21 cellular contexts compared by ENCODE assay signal in the genomic region with DNA sequence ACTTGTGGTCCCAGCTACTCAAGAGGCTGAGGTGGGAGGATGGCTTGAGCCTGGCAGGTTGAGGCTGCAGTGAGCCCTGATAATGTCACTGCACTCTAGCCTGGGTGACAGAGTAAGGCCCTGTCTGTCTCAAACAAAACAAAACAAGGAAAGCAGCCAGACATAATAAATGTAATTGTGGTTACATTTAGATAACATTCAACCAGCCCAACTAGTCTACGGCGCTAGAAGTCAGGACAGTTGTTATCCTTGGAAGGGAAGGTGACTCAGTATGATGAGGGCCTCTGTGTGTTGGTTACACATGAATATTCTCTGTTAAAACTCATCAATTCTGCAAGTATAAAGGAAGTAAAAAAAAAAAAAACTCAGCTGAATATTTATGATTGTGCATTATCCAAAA. TPM values are rescaled to one million over a fixed set of nuclear protein-coding genes. Genes with fewer than 3 reads are reported as not detected.
A peak's percentile ranks its signal among the peaks of the same experiment; 100 is the strongest.
DNase-seq lines count a peak whose midpoint lies in the region; ATAC-seq and TF ChIP-seq lines count a peak whose summit lies in the region.
"Had no signal": no experiment of that assay in that cellular context is flagged by ENCODE, and none has a peak within 500 bp of the region (broad histone marks: within the 10 kb centered on the region; RNA-seq: fewer than 3 reads in every experiment).

No MANE protein-coding gene starts in this region.

- intact Hi-C loops in MCF 10A (cut with micrococcal nuclease) = no loop called here
- intact Hi-C loops in breast epithelium (cut with DNase I; ENCODE audit: low total_unique reads) = no loop called here
- intact Hi-C loops in testis (cut with DNase I; ENCODE audit: low total_unique reads) = no loop called here

- CTCF ChIA-PET in MCF 10A (lab: Yijun Ruan, JAX) = no interaction called here

- H3K4me1 ChIP-seq in breast epithelium = no peaks in the 10 kb centered on the region
- no peaks in the 10 kb centered on the region for H3K4me1 ChIP-seq in testis

- no peak for TF ChIP-seq CTCF in MCF 10A (IDR thresholded peaks at IDR 0.05; ENCODE audit: unreplicated experiment)
- TF ChIP-seq CTCF in breast epithelium (IDR thresholded peaks at IDR 0.05) = no peak
- TF ChIP-seq CTCF in brain microvascular endothelial cell (IDR thresholded peaks at IDR 0.05; ENCODE audit: low read depth, low read length, missing control alignments) = no peak
- no peak for TF ChIP-seq CTCF in kidney epithelial cell (IDR thresholded peaks at IDR 0.05; ENCODE audit: insufficient read depth, low read length, poor library complexity, severe bottlenecking)
- no peak for TF ChIP-seq CTCF in testis (IDR thresholded peaks at IDR 0.05)

- H3K27me3 ChIP-seq in breast epithelium (no peaks in the 10 kb centered on the region), brain microvascular endothelial cell (replicated peaks) (no peaks in the 10 kb centered on the region), kidney epithelial cell (ENCODE audit: control insufficient read depth, insufficient read depth, low read length) (no peaks in the 10 kb centered on the region), testis (no peaks in the 10 kb centered on the region)

- H3K27me3 Mint-ChIP-seq in MCF 10A (ENCODE audit: insufficient read depth, unreplicated experiment) = no peaks in the 10 kb centered on the region
- H3K27me3 Mint-ChIP-seq: activated CD8-positive, alpha-beta memory T cell treated with anti-CD3 and anti-CD28 coated beads, Interleukin-2, amount 10 ng/mL, durations not matched to agents 7 days and 5 days; CD4-positive, alpha-beta T cell; natural killer cell treated with Interleukin-12 subunit alpha and Interleukin-12 subunit beta and Interleukin-15 and Interleukin-18, amount 100 ng/mL, for 72 hours had no signal

- H3K9me3 ChIP-seq in breast epithelium (no peaks in the 10 kb centered on the region), testis (no peaks in the 10 kb centered on the region)

- POLR2A ChIA-PET in MCF 10A (lab: Yijun Ruan, JAX) = interaction anchor here (1.2 kb wide), 1 partner anchor 24 kb away, joined by 3 read pairs; no protein-coding TSS in a partner anchor

- no peaks in the 10 kb centered on the region for H3K4me1 Mint-ChIP-seq in MCF 10A (ENCODE audit: insufficient read depth, unreplicated experiment)
- H3K4me1 Mint-ChIP-seq: endodermal cell had no signal

- H3K27ac ChIP-seq in breast epithelium = no peak overlapping the region
- peak overlapping the region; percentile 19 for H3K27ac ChIP-seq in brain microvascular endothelial cell
- H3K27ac ChIP-seq in testis = no peak overlapping the region

- peaks cover 75% of the 10 kb centered on the region for H3K36me3 Mint-ChIP-seq in MCF 10A (ENCODE audit: insufficient read depth, unreplicated experiment)

- ATAC-seq in esophagus mucosa (no peak), GM18858 (IDR thresholded peaks at IDR 0.05; ENCODE audit: unreplicated experiment) (no peak)
- ATAC-seq: activated CD8-positive, alpha-beta memory T cell treated with anti-CD3 and anti-CD28 coated beads, Interleukin-2, amount 10 ng/mL, durations not matched to agents 7 days and 5 days; natural killer cell treated with Interleukin-12 subunit alpha and Interleukin-12 subunit beta and Interleukin-15 and Interleukin-18, amount 100 ng/mL, for 72 hours had no signal

- H3K36me3 ChIP-seq in breast epithelium = peaks cover 5% of the 10 kb centered on the region
- peaks cover 32% of the 10 kb centered on the region for H3K36me3 ChIP-seq in brain microvascular endothelial cell (replicated peaks)
- peaks cover 3% of the 10 kb centered on the region for H3K36me3 ChIP-seq in kidney epithelial cell (ENCODE audit: control insufficient read depth, insufficient read depth, low read length)
- no peaks in the 10 kb centered on the region for H3K36me3 ChIP-seq in testis (ENCODE audit: low read depth, missing control alignments)

- in situ Hi-C loops in brain microvascular endothelial cell (cut with HindIII; ENCODE audit: low pct_ligation_motif_present, low sequenced_read_pairs) = no loop called here

- H3K9me3 Mint-ChIP-seq in MCF 10A (ENCODE audit: unreplicated experiment) = no peaks in the 10 kb centered on the region
- H3K9me3 Mint-ChIP-seq: CD4-positive, alpha-beta T cell; endodermal cell; natural killer cell treated with Interleukin-12 subunit alpha and Interleukin-12 subunit beta and Interleukin-15 and Interleukin-18, amount 100 ng/mL, for 72 hours had no signal

- 30 to 38% methylated on average over 2 of the region's 2 CpGs for WGBS in testis, 2 donors

- no TSS peak for BruUV-seq in MCF 10A (replicated peaks; lab: Mats Ljungman, UMichigan)

- no peak overlapping the region for H3K4me3 Mint-ChIP-seq in MCF 10A (ENCODE audit: unreplicated experiment)
- H3K4me3 Mint-ChIP-seq: activated CD8-positive, alpha-beta memory T cell treated with anti-CD3 and anti-CD28 coated beads, Interleukin-2, amount 10 ng/mL, durations not matched to agents 7 days and 5 days; CD4-positive, alpha-beta T cell; endodermal cell; natural killer cell treated with Interleukin-12 subunit alpha and Interleukin-12 subunit beta and Interleukin-15 and Interleukin-18, amount 100 ng/mL, for 72 hours had no signal

- H3K4me3 ChIP-seq in breast epithelium (no peak overlapping the region), brain microvascular endothelial cell (ENCODE audit: low read depth, low read length) (no peak overlapping the region), kidney epithelial cell (ENCODE audit: low read depth, low read length) (no peak overlapping the region), testis (no peak overlapping the region)

- TF ChIP-seq POLR2A in breast epithelium (IDR thresholded peaks at IDR 0.05) (no peak), testis (IDR thresholded peaks at IDR 0.05) (no peak)

- DNase-seq in MCF 10A (ENCODE audit: unreplicated experiment) (no peak), breast epithelium (ENCODE audit: low spot score in 2 of 2) (no peak), brain microvascular endothelial cell (peak; percentile 89), kidney epithelial cell (ENCODE audit: low read depth) (peak; percentile 42), NCI-H1417 (lab: John Stamatoyannopoulos, UW) (no peak), testis (no peak)
- DNase-seq: activated CD4-positive, alpha-beta T cell treated with anti-CD3 and anti-CD28 coated beads for 4 hours; activated CD8-positive, alpha-beta memory T cell treated with anti-CD3 and anti-CD28 coated beads, Interleukin-2, amount 10 ng/mL, durations not matched to agents 7 days and 5 days; activated effector memory CD4-positive, alpha-beta T cell treated with Interleukin-2 at 50 U/mL for 16 hours; amniotic stem cell; CD4-positive, alpha-beta T cell; DMS79; endodermal cell; kidney; NCI-H1105; NCI-H2107; NCI-H524; stimulated activated CD4-positive, alpha-beta T cell treated with anti-CD3 and anti-CD28 coated beads, Interleukin-4, amount 100 ng/mL, for 4 hours had no signal

- H3K27ac Mint-ChIP-seq in MCF 10A (ENCODE audit: low read depth, unreplicated experiment) = peak overlapping the region; percentile 13
- H3K27ac Mint-ChIP-seq: activated CD8-positive, alpha-beta memory T cell treated with anti-CD3 and anti-CD28 coated beads, Interleukin-2, amount 10 ng/mL, durations not matched to agents 7 days and 5 days; CD4-positive, alpha-beta T cell; endodermal cell; natural killer cell treated with Interleukin-12 subunit alpha and Interleukin-12 subunit beta and Interleukin-15 and Interleukin-18, amount 100 ng/mL, for 72 hours had no signal

RNA-seq across cellular contexts. Expression of gene CSPG5, which starts 27.0 kb away (rescaled TPM):
- total RNA-seq in MCF 10A (2022) (0.44 and 0.71 TPM in 2 replicates), breast epithelium (under 1 TPM; 0.44 to 0.98 (median 0.96) TPM), kidney epithelial cell (0.48 and 0.71 TPM in 2 replicates), esophagus mucosa (0.48 TPM), testis (1 to 10 TPM; 2.4 to 2.7 TPM)
- polyA plus RNA-seq in testis (ENCODE audit: insufficient read depth, low read depth, low replicate concordance) = 4.9 TPM

Comparison
In these comparisons a context has a peak if more than half of its experiments do, and no peak if none do; other contexts are left out.
1. DNase-seq: peak in brain microvascular endothelial cell (single experiment) and kidney epithelial cell (single experiment); none in MCF 10A (single experiment), breast epithelium (0 of 2), NCI-H1417 (0 of 3) and testis (single experiment).